Comparison of ENCODE assay signal across 8 cellular contexts in genomic region chr1:236603896-236604217, GRCh38. TPM values are rescaled to one million over a fixed set of nuclear protein-coding genes. Genes with fewer than 3 reads are reported as not detected.
DNase-seq lines count a peak whose midpoint lies in the region; ATAC-seq and TF ChIP-seq lines count a peak whose summit lies in the region.

No MANE protein-coding gene starts in this region.

- no peak overlapping the region for H2BK12ac ChIP-seq in neuronal stem cell (ENCODE audit: low read length)

- POLR2A ChIA-PET in HEK293 (lab: Yijun Ruan, JAX), result interaction anchor here (0.6 to 1.6 kb wide), 21 partner anchors 8 to 1029 kb away, joined by 3 to 19 read pairs (median 4); partner anchors contain the start of genes ACTN2, ERO1B, MTR and RYR2

- H3K27me3 ChIP-seq in neuronal stem cell (ENCODE audit: control insufficient read depth in 3 of 3, insufficient read depth in 3 of 3, low read depth in 1 of 3, low read length in 3 of 3), result no peaks in the 10 kb centered on the region

- CTCF ChIA-PET in HEK293 (lab: Yijun Ruan, JAX), result interaction anchor here (0.6 to 4.0 kb wide), 10 partner anchors 10 to 958 kb away, joined by 3 to 24 read pairs (median 4); no protein-coding TSS in a partner anchor

- H3K9ac ChIP-seq in SK-N-MC (ENCODE audit: insufficient read length) (peak overlapping the region; percentile 87), neuronal stem cell (ENCODE audit: low read depth, low read length, poor library complexity) (peak overlapping the region; percentile 73)

- H3K36me3 ChIP-seq in HEK293 (ENCODE audit: control insufficient read depth in 2 of 2, insufficient read depth in 1 of 2, low read length in 2 of 2) (peaks cover 35 to 36% of the 10 kb centered on the region in 2 experiments), SK-N-MC (ENCODE audit: insufficient read depth, low read length) (peaks cover 42% of the 10 kb centered on the region), neuronal stem cell (replicated peaks in 1 of 2; ENCODE audit: control insufficient read depth in 2 of 2, insufficient read depth in 2 of 2, low read length in 2 of 2) (peaks cover 2 to 35% of the 10 kb centered on the region in 2 donors)

- no CpG with 5 or more reads among the region's 16 CpGs for WGBS in neuronal stem cell (ENCODE audit: extremely low coverage in 2 of 2, insufficient read length in 2 of 2, insufficient replicate concordance in 1 of 2), 2 donors

- no peaks in the 10 kb centered on the region for H3K9me3 ChIP-seq in HEK293 (ENCODE audit: control insufficient read depth, insufficient read depth, low read depth, low read length)
- H3K9me3 ChIP-seq in SK-N-MC (ENCODE audit: low read depth, low read length), result no peaks in the 10 kb centered on the region
- H3K9me3 ChIP-seq in neuronal stem cell (replicated peaks in 1 of 2; ENCODE audit: control insufficient read depth in 2 of 2, insufficient read depth in 1 of 2, low read depth in 1 of 2, low read length in 2 of 2), result no peaks in the 10 kb centered on the region

- H3K4me2 ChIP-seq in neuronal stem cell (ENCODE audit: insufficient read depth, low read length, poor library complexity, severe bottlenecking), result peak overlapping the region; percentile 75

- TF ChIP-seq CTCF in HEK293 (tag by site-specific recombination; IDR thresholded peaks at IDR 0.05) (no peak), omental fat pad (IDR thresholded peaks at IDR 0.05) (no peak)

- peaks cover 4% of the 10 kb centered on the region for H3K79me1 ChIP-seq in neuronal stem cell (ENCODE audit: low read depth, low read length)

- peaks cover 7% of the 10 kb centered on the region for H3K4me1 ChIP-seq in HEK293 (ENCODE audit: control insufficient read depth, insufficient read depth, low read length)
- peaks cover 1 to 5% of the 10 kb centered on the region in 2 donors for H3K4me1 ChIP-seq in neuronal stem cell (ENCODE audit: control insufficient read depth in 2 of 2, insufficient read depth in 1 of 2, low read depth in 1 of 2, low read length in 2 of 2)

- no peak overlapping the region for H3K14ac ChIP-seq in neuronal stem cell (ENCODE audit: low read length)

- no peak overlapping the region for H3K23ac ChIP-seq in neuronal stem cell (ENCODE audit: low read depth, low read length, poor library complexity)

- no peak overlapping the region for H3K18ac ChIP-seq in neuronal stem cell (ENCODE audit: low read length)

- H3K4ac ChIP-seq in neuronal stem cell (ENCODE audit: low read length), result no peak overlapping the region

- peak; percentile 27 for DNase-seq in GM03348 (ENCODE audit: low spot score)
- DNase-seq in SK-N-MC (ENCODE audit: low read depth, low spot score), result no peak
- peak; percentile 80 to 82 for DNase-seq in erythroblast (lab: John Stamatoyannopoulos, UW)
- peak; percentile 11 for DNase-seq in neuronal stem cell (ENCODE audit: low spot score)
- DNase-seq in omental fat pad (ENCODE audit: low spot score), result no peak
- no peak for DNase-seq in anterior cingulate cortex (lab: John Stamatoyannopoulos, UW)
- DNase-seq in midbrain (lab: John Stamatoyannopoulos, UW), result no peak

- no peak overlapping the region for H2BK15ac ChIP-seq in neuronal stem cell (ENCODE audit: low read length)

- no peak overlapping the region for H2BK5ac ChIP-seq in neuronal stem cell (ENCODE audit: low read length)

- no peak overlapping the region for H2BK120ac ChIP-seq in neuronal stem cell (ENCODE audit: low read depth, low read length)

- TF ChIP-seq POLR2A in erythroblast (IDR thresholded peaks at IDR 0.05; ENCODE audit: low read length), result no peak

- H4K91ac ChIP-seq in neuronal stem cell (ENCODE audit: low read depth, low read length, poor library complexity), result no peak overlapping the region

- H4K8ac ChIP-seq in neuronal stem cell (ENCODE audit: low read depth, low read length), result no peak overlapping the region

- H3K27ac ChIP-seq in HEK293 (ENCODE audit: extremely low read depth, low read depth, low read length), result peak overlapping the region; percentile 76; the same call in 1 of the 2 replicates
- H3K27ac ChIP-seq in SK-N-MC, result no peak overlapping the region
- no peak overlapping the region for H3K27ac ChIP-seq in neuronal stem cell (replicated peaks; ENCODE audit: low read length)

- no peak for ATAC-seq in omental fat pad (ENCODE audit: low FRiP score)

- H2AK5ac ChIP-seq in neuronal stem cell (ENCODE audit: low read depth, low read length), result no peak overlapping the region

- H2AFZ ChIP-seq in neuronal stem cell (ENCODE audit: low read length), result peak overlapping the region; percentile 92

- H3K4me3 ChIP-seq in HEK293 (ENCODE audit: low read depth, low read length), result peak overlapping the region; percentile 74
- H3K4me3 ChIP-seq in SK-N-MC, result peak overlapping the region; percentile 84
- H3K4me3 ChIP-seq in neuronal stem cell (ENCODE audit: low read length in 2 of 2), result peak overlapping the region; percentile 87 to 93

TF ChIP-seq in HEK293, 187 proteins besides CTCF, POLR2A, EP300 and RAD21:
- TF ChIP-seq ZNF510 (tag by site-specific recombination; IDR thresholded peaks at IDR 0.05; ENCODE audit: insufficient replicate concordance) (no peak), ZBTB21 (tag by site-specific recombination; IDR thresholded peaks at IDR 0.05) (peak; percentile 77), SETDB1 (IDR thresholded peaks at IDR 0.05; ENCODE audit: insufficient read length, low read length) (no peak), KLF7 (tag by site-specific recombination; IDR thresholded peaks at IDR 0.05; ENCODE audit: borderline replicate concordance) (no peak), MEIS1 (CRISPR knock-in tag; IDR thresholded peaks at IDR 0.05; ENCODE audit: borderline replicate concordance) (no peak), ZNF202 (tag by site-specific recombination; IDR thresholded peaks at IDR 0.05; ENCODE audit: borderline replicate concordance) (no peak), ZFP69B (tag by site-specific recombination; IDR thresholded peaks at IDR 0.05) (no peak), ATF2 (tag by site-specific recombination; IDR thresholded peaks at IDR 0.05; ENCODE audit: low read depth) (peak; percentile 21; the same call in 1 of the 2 replicates), WT1 (tag by site-specific recombination; IDR thresholded peaks at IDR 0.05) (no peak), PBX3 (CRISPR knock-in tag; IDR thresholded peaks at IDR 0.05) (no peak), ZNF266 (tag by site-specific recombination; IDR thresholded peaks at IDR 0.05; ENCODE audit: low read depth) (no peak), ZNF548 (tag by site-specific recombination; IDR thresholded peaks at IDR 0.05) (no peak)

RNA-seq across cellular contexts. Expression of gene HEATR1, which starts 0.5 kb away (rescaled TPM):
- polyA plus RNA-seq in neuronal stem cell (2013, experiment 1 of 2), result 11.9 TPM
- 11.7 TPM for polyA plus RNA-seq in neuronal stem cell (2013, experiment 2 of 2)
- 10 to 100 TPM; 25.9 to 75.4 (median 41.9) TPM for total RNA-seq in omental fat pad

Comparison
In these comparisons a context has a peak if more than half of its experiments do, and no peak if none do; other contexts are left out.
1. DNase-seq: peak in GM03348 (single experiment), erythroblast (2 of 2) and neuronal stem cell (single experiment); none in SK-N-MC (single experiment), omental fat pad (single experiment), anterior cingulate cortex (0 of 58) and midbrain (single experiment).
2. Peak in every context shown above with its lines, with median percentiles within 50 percentile points of each other: H3K4me3 ChIP-seq.